ENCODE assay signal across 16 cellular contexts in the genomic region with DNA sequence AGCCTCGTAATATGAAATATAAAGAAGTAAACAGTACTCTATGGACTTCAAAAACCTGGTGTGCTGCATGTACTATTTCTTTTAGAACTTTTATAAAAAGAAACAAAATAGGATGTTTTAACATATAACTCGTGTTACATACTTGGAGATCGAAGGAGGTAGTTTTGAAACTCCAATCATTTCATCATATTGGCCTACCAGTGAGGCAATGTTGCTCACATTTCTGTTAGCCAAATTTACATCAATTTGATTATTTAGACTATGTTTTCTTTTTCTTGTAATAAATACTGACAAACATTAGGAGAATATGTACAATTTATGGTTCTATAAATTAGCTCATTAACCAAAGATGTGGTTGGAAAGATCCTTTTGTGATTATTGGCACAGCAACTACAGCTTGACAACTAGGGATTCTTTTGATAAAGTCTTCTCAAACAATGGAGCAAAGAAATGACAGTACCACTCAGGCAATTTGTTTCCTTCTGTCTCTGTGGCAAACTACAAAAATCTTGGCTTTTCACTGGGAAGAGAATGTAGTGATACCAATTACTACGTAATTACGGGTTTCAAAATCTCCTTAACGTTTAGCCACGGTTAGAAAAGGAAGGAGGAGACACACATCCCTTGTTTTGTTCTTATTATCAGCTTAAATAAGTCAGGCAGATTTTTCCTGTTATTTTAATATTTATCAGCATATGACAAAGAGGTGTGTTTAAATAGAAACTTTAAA.
DNase-seq lines count a peak whose midpoint lies in the region; ATAC-seq and TF ChIP-seq lines count a peak whose summit lies in the region.
"Had no signal": no experiment of that assay in that cellular context is flagged by ENCODE, and none has a peak within 500 bp of the region (broad histone marks: within the 10 kb centered on the region; RNA-seq: fewer than 3 reads in every experiment).

No MANE protein-coding gene starts in this region.

- H3K4me3 ChIP-seq in RWPE2 (ENCODE audit: severe bottlenecking), result no peak overlapping the region
- no peak overlapping the region for H3K4me3 ChIP-seq in skeletal muscle satellite cell (ENCODE audit: low read length)
- no peak overlapping the region for H3K4me3 ChIP-seq in brain microvascular endothelial cell (ENCODE audit: low read depth, low read length)
- H3K4me3 ChIP-seq: tibial nerve had no signal

- peaks cover 7% of the 10 kb centered on the region; the same call in 1 of the 2 replicates for H3K36me3 Mint-ChIP-seq in HFFc6 (ENCODE audit: low read depth)

- no peaks in the 10 kb centered on the region for H3K36me3 ChIP-seq in RWPE2 (ENCODE audit: low read depth)
- H3K36me3 ChIP-seq in skeletal muscle satellite cell (ENCODE audit: insufficient read depth, low read length), result no peaks in the 10 kb centered on the region
- no peaks in the 10 kb centered on the region for H3K36me3 ChIP-seq in brain microvascular endothelial cell (replicated peaks)
- H3K36me3 ChIP-seq: tibial nerve had no signal

- TF ChIP-seq CTCF in HFFc6 (IDR thresholded peaks at IDR 0.05) (no peak), RWPE2 (IDR thresholded peaks at IDR 0.05; ENCODE audit: poor library complexity, severe bottlenecking) (no peak), brain microvascular endothelial cell (IDR thresholded peaks at IDR 0.05; ENCODE audit: low read depth, low read length, missing control alignments) (no peak)

- peak overlapping the region; percentile 44 for H3K27ac ChIP-seq in RWPE2 (ENCODE audit: poor library complexity, severe bottlenecking)
- H3K27ac ChIP-seq in brain microvascular endothelial cell, result no peak overlapping the region

- H3K9ac ChIP-seq in skeletal muscle satellite cell (ENCODE audit: low read depth, low read length), result peak overlapping the region; percentile 31

- H3K4me1 ChIP-seq in RWPE2 (ENCODE audit: insufficient read depth, poor library complexity, severe bottlenecking) (peaks cover 38% of the 10 kb centered on the region), skeletal muscle satellite cell (ENCODE audit: control insufficient read depth, insufficient read depth, low read length) (peaks cover 55% of the 10 kb centered on the region)

- H3K27ac Mint-ChIP-seq in HFFc6, result peak overlapping the region; percentile 85
- H3K27ac Mint-ChIP-seq: activated T-helper 1 cell treated with anti-CD3 and anti-CD28 coated beads, Interleukin-12 subunit alpha, Interleukin-12 subunit beta, Interleukin-2, Interleukin-4 antibody, amounts not matched to agents 30 ng/mL and 10 ng/mL and 1 ng/mL, durations not matched to agents 14 hours and 24 hours and 36 hours; progenitor cell of endocrine pancreas had no signal

- H3K9me3 ChIP-seq in RWPE2 (ENCODE audit: severe bottlenecking) (no peaks in the 10 kb centered on the region), skeletal muscle satellite cell (replicated peaks; ENCODE audit: low read length) (no peaks in the 10 kb centered on the region)
- H3K9me3 ChIP-seq: tibial nerve had no signal

- no peak for ATAC-seq in RWPE2 (ENCODE audit: low read depth)
- ATAC-seq in GM19467 (IDR thresholded peaks at IDR 0.05; ENCODE audit: unreplicated experiment), result no peak

- peak overlapping the region; percentile 58; the same call in 1 of the 2 replicates for H3K4me3 Mint-ChIP-seq in HFFc6
- H3K4me3 Mint-ChIP-seq: activated T-helper 1 cell treated with anti-CD3 and anti-CD28 coated beads, Interleukin-12 subunit alpha, Interleukin-12 subunit beta, Interleukin-2, Interleukin-4 antibody, amounts not matched to agents 30 ng/mL and 10 ng/mL and 1 ng/mL, durations not matched to agents 14 hours and 24 hours and 36 hours had no signal

- H3K9me3 Mint-ChIP-seq in HFFc6, result no peaks in the 10 kb centered on the region
- H3K9me3 Mint-ChIP-seq: activated T-helper 1 cell treated with anti-CD3 and anti-CD28 coated beads, Interleukin-12 subunit alpha, Interleukin-12 subunit beta, Interleukin-2, Interleukin-4 antibody, amounts not matched to agents 30 ng/mL and 10 ng/mL and 1 ng/mL, durations not matched to agents 14 hours and 24 hours and 36 hours had no signal

- H3K4me1 Mint-ChIP-seq in HFFc6 (ENCODE audit: low read depth), result peaks cover 97% of the 10 kb centered on the region

- peaks cover 4% of the 10 kb centered on the region for H3K27me3 Mint-ChIP-seq in HFFc6 (ENCODE audit: insufficient read depth)

- H3K27me3 ChIP-seq in RWPE2 (ENCODE audit: insufficient read depth, poor library complexity, severe bottlenecking), result no peaks in the 10 kb centered on the region
- no peaks in the 10 kb centered on the region for H3K27me3 ChIP-seq in skeletal muscle satellite cell (ENCODE audit: control insufficient read depth, insufficient read depth, low read length)
- H3K27me3 ChIP-seq in brain microvascular endothelial cell (replicated peaks), result no peaks in the 10 kb centered on the region
- H3K27me3 ChIP-seq: tibial nerve had no signal

- peak overlapping the region; percentile 25 for H3K4me2 ChIP-seq in skeletal muscle satellite cell (ENCODE audit: low read length)

- DNase-seq in HFFc6 (no peak), RWPE2 (ENCODE audit: low spot score) (no peak), fibroblast of peridontal ligament (ENCODE audit: extremely low read depth) (peak; percentile 71), brain microvascular endothelial cell (no peak), NCI-H69 (lab: John Stamatoyannopoulos, UW) (no peak)
- DNase-seq: activated CD4-positive, alpha-beta T cell treated with anti-CD3 and anti-CD28 coated beads, Interleukin-2, amount 50 U/mL, for 48 hours; anterior cingulate cortex; kidney glomerular epithelial cell; NCI-H187 treated with DMSO at 0.1 percent for 48 hours; NCI-H524 treated with DMSO at 0.1 percent for 48 hours; T-helper 9 cell had no signal

- in situ Hi-C loops in brain microvascular endothelial cell (cut with HindIII; ENCODE audit: low pct_ligation_motif_present, low sequenced_read_pairs), result no loop called here
